In the genomic region with DNA sequence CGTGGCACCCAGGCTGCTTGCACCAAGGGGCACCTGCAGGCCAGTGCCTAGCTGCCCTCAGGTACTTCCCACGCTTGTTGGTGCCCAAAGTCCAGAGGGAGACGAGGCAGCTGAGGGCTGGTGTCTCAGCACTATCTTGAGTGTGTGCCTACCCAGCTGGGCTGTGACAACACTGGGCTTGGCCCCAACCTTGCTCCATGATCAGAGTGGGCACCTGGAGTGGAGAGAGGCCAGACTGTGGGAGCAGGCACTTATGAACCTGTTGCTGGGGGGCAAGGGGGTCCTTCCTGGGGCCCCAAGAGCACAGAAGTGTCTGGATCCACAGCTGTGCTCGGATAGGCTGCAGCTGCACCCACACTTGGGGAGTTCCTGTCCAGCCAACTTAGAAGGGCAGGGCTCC, we compare ENCODE assay signal across 28 cellular contexts.
"Had no signal": no experiment of that assay in that cellular context is flagged by ENCODE, and none has a peak within 500 bp of the region (broad histone marks: within the 10 kb centered on the region; RNA-seq: fewer than 3 reads in every experiment).

No MANE protein-coding gene starts in this region.

- H3K27ac Mint-ChIP-seq: mesothelial cell of epicardium; naive B cell; nephron; progenitor cell of endocrine pancreas; stimulated activated naive B cell treated with anti-CD40 and anti-IgM and Interleukin-4, amounts not matched to agents 10 μg/mL and 1 μg/mL and 100 μg/mL, for 72 hours had no signal

- DNase-seq: hippocampal formation; kidney glomerular epithelial cell; left cardiac atrium; naive B cell; occipital lobe; stimulated activated CD4-positive, alpha-beta T cell treated with anti-CD3 and anti-CD28 coated beads, Interleukin-1b, Interleukin-23, amount 100 ng/mL, for 48 hours; stimulated activated CD4-positive, alpha-beta T cell treated with anti-CD3 and anti-CD28 coated beads, Interleukin-2, amount 100 ng/mL, for 48 hours; stimulated activated CD4-positive, alpha-beta T cell treated with anti-CD3 and anti-CD28 coated beads, Interleukin-4, amount 100 ng/mL, for 4 hours; stimulated activated CD8-positive, alpha-beta memory T cell treated with anti-CD3 and anti-CD28 coated beads, Interleukin-4, amount 100 ng/mL, for 48 hours; stimulated activated naive B cell treated with anti-CD40 and anti-IgM and Interleukin-4, amounts not matched to agents 10 μg/mL and 1 μg/mL and 100 μg/mL, for 72 hours; stimulated activated naive CD8-positive, alpha-beta T cell treated with anti-CD3 and anti-CD28 coated beads, Interleukin-15, Interleukin-2, amounts not matched to agents 100 U/mL and 50 U/mL, for 24 hours; stomach; testis; thyroid gland; transverse colon had no signal

- H3K27me3 Mint-ChIP-seq: naive B cell; progenitor cell of endocrine pancreas; stimulated activated naive B cell treated with anti-CD40 and anti-IgM and Interleukin-4, amounts not matched to agents 10 μg/mL and 1 μg/mL and 100 μg/mL, for 72 hours had no signal

- ATAC-seq: left cardiac atrium; left lobe of liver; stimulated activated naive B cell treated with anti-CD40 and anti-IgM and Interleukin-4, amounts not matched to agents 10 μg/mL and 1 μg/mL and 100 μg/mL, for 72 hours; stimulated activated naive CD8-positive, alpha-beta T cell treated with anti-CD3 and anti-CD28 coated beads, Interleukin-15, Interleukin-2, amounts not matched to agents 100 U/mL and 50 U/mL, for 24 hours had no signal

- H3K9ac ChIP-seq: parathyroid adenoma had no signal

- H3K36me3 ChIP-seq: neutrophil, right atrium auricular region, right lobe of liver, stomach, thyroid gland, transverse colon, upper lobe of left lung, vagina had no signal

- H2AFZ ChIP-seq: parathyroid adenoma had no signal

- H3K4me2 ChIP-seq: smooth muscle cell had no signal

- H3K4me3 ChIP-seq: lung, right atrium auricular region, right lobe of liver, smooth muscle cell, stomach, testis, thyroid gland, transverse colon, upper lobe of left lung, vagina had no signal

- H3K4me1 Mint-ChIP-seq: mesothelial cell of epicardium; naive B cell; nephron; neural crest cell; stimulated activated naive B cell treated with anti-CD40 and anti-IgM and Interleukin-4, amounts not matched to agents 10 μg/mL and 1 μg/mL and 100 μg/mL, for 72 hours had no signal

- H3K4me3 Mint-ChIP-seq: mesothelial cell of epicardium; nephron; neural crest cell; stimulated activated naive B cell treated with anti-CD40 and anti-IgM and Interleukin-4, amounts not matched to agents 10 μg/mL and 1 μg/mL and 100 μg/mL, for 72 hours had no signal

- H3K79me2 ChIP-seq: parathyroid adenoma had no signal

- H3K36me3 Mint-ChIP-seq: stimulated activated naive B cell treated with anti-CD40 and anti-IgM and Interleukin-4, amounts not matched to agents 10 μg/mL and 1 μg/mL and 100 μg/mL, for 72 hours had no signal

- H3K4me1 ChIP-seq: right atrium auricular region, right lobe of liver, stomach, testis, thyroid gland, transverse colon, upper lobe of left lung, vagina had no signal

- H3K27me3 ChIP-seq: neutrophil, right atrium auricular region, right lobe of liver, stomach, testis, thyroid gland, transverse colon, upper lobe of left lung, vagina had no signal

- H3K9me3 ChIP-seq: right atrium auricular region, right lobe of liver, testis, thyroid gland, vagina had no signal

- H3K27ac ChIP-seq: neutrophil, parathyroid adenoma, right atrium auricular region, right lobe of liver, stomach, testis, thyroid gland, transverse colon, upper lobe of left lung, vagina had no signal
